In the genomic region with DNA sequence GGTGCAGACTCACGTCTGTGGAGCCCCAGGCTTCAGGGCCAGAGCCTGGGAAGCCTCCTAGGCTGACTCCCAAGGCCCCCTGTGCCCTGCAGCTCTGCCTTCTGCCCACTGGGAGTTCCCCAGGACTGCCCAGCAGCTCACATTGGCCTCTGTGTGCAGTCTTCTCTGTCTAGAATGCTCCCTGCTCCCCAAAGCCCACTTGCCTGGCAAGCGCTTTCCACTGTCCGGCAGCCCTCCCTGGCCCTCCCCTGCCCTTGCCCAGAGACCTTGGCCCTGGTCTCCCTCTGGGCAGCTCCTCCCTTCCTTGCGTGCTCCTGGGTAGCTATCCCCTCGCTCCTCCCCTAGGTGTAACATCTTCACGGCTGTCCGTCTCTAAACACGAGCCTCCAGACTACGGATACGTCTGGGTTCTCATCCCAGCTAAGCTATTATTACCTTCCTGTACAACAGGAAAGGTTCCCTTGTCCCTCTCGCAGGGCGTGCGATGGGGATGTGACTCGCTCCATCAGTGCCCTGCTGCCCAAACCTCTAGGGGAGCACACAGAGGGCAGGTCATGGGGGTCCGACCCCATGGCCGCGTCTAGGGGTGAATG, we compare ENCODE assay signal across 2 cellular contexts.
TF ChIP-seq lines count a peak whose summit lies in the region.

No MANE protein-coding gene starts in this region.

TF ChIP-seq in SK-N-SH treated with all-trans-retinoic acid at 6 μM for 48 hours, 23 proteins besides CTCF, POLR2A, EP300 and RAD21 (continued from another document):
- TF ChIP-seq PPARA (CRISPR knock-in tag; IDR thresholded peaks at IDR 0.05; ENCODE audit: borderline replicate concordance) (no peak), BACH2 (CRISPR knock-in tag; IDR thresholded peaks at IDR 0.05; ENCODE audit: borderline replicate concordance) (no peak)
- TF ChIP-seq, protein P1, sequence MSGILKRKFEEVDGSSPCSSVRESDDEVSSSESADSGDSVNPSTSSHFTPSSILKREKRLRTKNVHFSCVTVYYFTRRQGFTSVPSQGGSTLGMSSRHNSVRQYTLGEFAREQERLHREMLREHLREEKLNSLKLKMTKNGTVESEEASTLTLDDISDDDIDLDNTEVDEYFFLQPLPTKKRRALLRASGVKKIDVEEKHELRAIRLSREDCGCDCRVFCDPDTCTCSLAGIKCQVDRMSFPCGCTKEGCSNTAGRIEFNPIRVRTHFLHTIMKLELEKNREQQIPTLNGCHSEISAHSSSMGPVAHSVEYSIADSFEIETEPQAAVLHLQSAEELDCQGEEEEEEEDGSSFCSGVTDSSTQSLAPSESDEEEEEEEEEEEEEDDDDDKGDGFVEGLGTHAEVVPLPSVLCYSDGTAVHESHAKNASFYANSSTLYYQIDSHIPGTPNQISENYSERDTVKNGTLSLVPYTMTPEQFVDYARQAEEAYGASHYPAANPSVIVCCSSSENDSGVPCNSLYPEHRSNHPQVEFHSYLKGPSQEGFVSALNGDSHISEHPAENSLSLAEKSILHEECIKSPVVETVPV (CRISPR knock-in tag; IDR thresholded peaks at IDR 0.05) = no peak
- TF ChIP-seq, protein P2, sequence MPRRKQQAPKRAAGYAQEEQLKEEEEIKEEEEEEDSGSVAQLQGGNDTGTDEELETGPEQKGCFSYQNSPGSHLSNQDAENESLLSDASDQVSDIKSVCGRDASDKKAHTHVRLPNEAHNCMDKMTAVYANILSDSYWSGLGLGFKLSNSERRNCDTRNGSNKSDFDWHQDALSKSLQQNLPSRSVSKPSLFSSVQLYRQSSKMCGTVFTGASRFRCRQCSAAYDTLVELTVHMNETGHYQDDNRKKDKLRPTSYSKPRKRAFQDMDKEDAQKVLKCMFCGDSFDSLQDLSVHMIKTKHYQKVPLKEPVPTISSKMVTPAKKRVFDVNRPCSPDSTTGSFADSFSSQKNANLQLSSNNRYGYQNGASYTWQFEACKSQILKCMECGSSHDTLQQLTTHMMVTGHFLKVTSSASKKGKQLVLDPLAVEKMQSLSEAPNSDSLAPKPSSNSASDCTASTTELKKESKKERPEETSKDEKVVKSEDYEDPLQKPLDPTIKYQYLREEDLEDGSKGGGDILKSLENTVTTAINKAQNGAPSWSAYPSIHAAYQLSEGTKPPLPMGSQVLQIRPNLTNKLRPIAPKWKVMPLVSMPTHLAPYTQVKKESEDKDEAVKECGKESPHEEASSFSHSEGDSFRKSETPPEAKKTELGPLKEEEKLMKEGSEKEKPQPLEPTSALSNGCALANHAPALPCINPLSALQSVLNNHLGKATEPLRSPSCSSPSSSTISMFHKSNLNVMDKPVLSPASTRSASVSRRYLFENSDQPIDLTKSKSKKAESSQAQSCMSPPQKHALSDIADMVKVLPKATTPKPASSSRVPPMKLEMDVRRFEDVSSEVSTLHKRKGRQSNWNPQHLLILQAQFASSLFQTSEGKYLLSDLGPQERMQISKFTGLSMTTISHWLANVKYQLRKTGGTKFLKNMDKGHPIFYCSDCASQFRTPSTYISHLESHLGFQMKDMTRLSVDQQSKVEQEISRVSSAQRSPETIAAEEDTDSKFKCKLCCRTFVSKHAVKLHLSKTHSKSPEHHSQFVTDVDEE (CRISPR knock-in tag; IDR thresholded peaks at IDR 0.05) = no peak

TF ChIP-seq in HEK293T, 16 proteins besides CTCF, POLR2A, EP300 and RAD21 (continued from another document):
- TF ChIP-seq FOXM1 (IDR thresholded peaks at IDR 0.05; ENCODE audit: borderline replicate concordance) (no peak), FOXA1 (IDR thresholded peaks at IDR 0.05) (no peak), HDGF (IDR thresholded peaks at IDR 0.05; ENCODE audit: borderline replicate concordance) (no peak), LEF1 (IDR thresholded peaks at IDR 0.05; ENCODE audit: borderline replicate concordance) (no peak), NFRKB (IDR thresholded peaks at IDR 0.05) (no peak), L3MBTL2 (conservative IDR thresholded peaks at IDR 0.05) (no peak), ZNF384 (IDR thresholded peaks at IDR 0.05) (no peak), ARNT (IDR thresholded peaks at IDR 0.05) (no peak)
